12 cellular contexts compared by ENCODE assay signal in the genomic region with DNA sequence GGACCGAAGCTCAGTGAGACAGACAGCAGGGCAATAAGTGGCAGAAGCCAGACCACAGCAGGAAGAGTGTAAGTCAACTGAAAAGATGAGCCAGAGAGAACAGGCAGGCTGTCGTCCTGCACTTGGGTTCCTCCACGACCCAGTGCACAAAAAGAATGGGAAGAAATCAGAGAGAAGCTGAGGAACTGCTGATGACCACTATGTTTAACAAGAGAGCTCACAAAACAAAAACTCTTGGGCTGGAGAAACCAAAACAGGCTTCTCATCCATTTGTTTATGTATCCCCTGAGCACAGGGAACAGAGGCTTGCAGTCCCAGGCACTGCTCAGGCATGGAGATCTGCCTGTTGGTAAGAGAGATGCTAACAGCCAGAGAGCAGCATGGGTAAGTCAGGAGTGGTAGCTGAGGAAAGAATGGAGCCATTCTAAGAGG. TPM values are rescaled to one million over a fixed set of nuclear protein-coding genes. Genes with fewer than 3 reads are reported as not detected.
A peak's percentile ranks its signal among the peaks of the same experiment; 100 is the strongest.
DNase-seq lines count a peak whose midpoint lies in the region; ATAC-seq, FAIRE-seq and TF ChIP-seq lines count a peak whose summit lies in the region.
"Had no signal": no experiment of that assay in that cellular context is flagged by ENCODE, and none has a peak within 500 bp of the region (broad histone marks: within the 10 kb centered on the region; RNA-seq: fewer than 3 reads in every experiment).

No MANE protein-coding gene starts in this region.

- H3K27me3 Mint-ChIP-seq in nephron (ENCODE audit: low read depth), result no peaks in the 10 kb centered on the region

- H3K27ac ChIP-seq in heart left ventricle (peak overlapping the region; percentile 19 to 85 (median 72)), tibial nerve (peak overlapping the region in 3 of 4 donors; percentile 15 to 68 (median 67)), pancreas (no peak overlapping the region)

- peak overlapping the region in 2 of 3 experiments; percentile 47 to 51 for H3K27ac Mint-ChIP-seq in nephron

- H3K4me1 ChIP-seq in heart left ventricle (peaks cover 14 to 83% (median 59%) of the 10 kb centered on the region in 12 donors), tibial nerve (peaks cover 5 to 90% (median 36%) of the 10 kb centered on the region in 4 donors), pancreas (peaks cover 16 to 20% (median 16%) of the 10 kb centered on the region in 3 donors)
- H3K4me1 ChIP-seq: HAP-1 had no signal

- H3K36me3 Mint-ChIP-seq in nephron (ENCODE audit: low read depth), result peaks cover 44% of the 10 kb centered on the region

- peaks cover 22% of the 10 kb centered on the region for H3K4me1 Mint-ChIP-seq in nephron

- 28 to 43% (median 29%) methylated on average over 3 of the region's 3 CpGs for WGBS in heart left ventricle, 4 donors
- 41 to 43% methylated on average over 3 of the region's 3 CpGs for WGBS in tibial nerve, 2 donors
- WGBS in pancreas, 2 donors, result 55% methylated on average over 3 of the region's 3 CpGs

- H3K9me3 ChIP-seq in heart left ventricle, result no peaks in the 10 kb centered on the region
- no peaks in the 10 kb centered on the region for H3K9me3 ChIP-seq in tibial nerve
- no peaks in the 10 kb centered on the region for H3K9me3 ChIP-seq in pancreas
- H3K9me3 ChIP-seq: HAP-1 had no signal

- H3K9me3 Mint-ChIP-seq in nephron, result no peaks in the 10 kb centered on the region

- no peak overlapping the region for H3K4me3 ChIP-seq in heart left ventricle
- no peak overlapping the region for H3K4me3 ChIP-seq in tibial nerve
- H3K4me3 ChIP-seq in pancreas, result no peak overlapping the region
- H3K4me3 ChIP-seq: HAP-1 had no signal

- no peak for TF ChIP-seq EP300 in tibial nerve (IDR thresholded peaks at IDR 0.05)

- H3K27me3 ChIP-seq in heart left ventricle, result no peaks in the 10 kb centered on the region
- H3K27me3 ChIP-seq in tibial nerve, result no peaks in the 10 kb centered on the region
- H3K27me3 ChIP-seq in pancreas, result no peaks in the 10 kb centered on the region

- H3K36me3 ChIP-seq in heart left ventricle (peaks cover 0 to 77% (median 47%) of the 10 kb centered on the region in 9 donors), tibial nerve (peaks cover 0 to 55% (median 8%) of the 10 kb centered on the region in 3 donors), pancreas (peaks cover 0 to 19% (median 11%) of the 10 kb centered on the region in 3 donors)

- TF ChIP-seq CTCF in heart left ventricle (IDR thresholded peaks at IDR 0.05), result no peak
- TF ChIP-seq CTCF in nephron (IDR thresholded peaks at IDR 0.05; ENCODE audit: unreplicated experiment in 3 of 3), result no peak
- no peak for TF ChIP-seq CTCF in tibial nerve (IDR thresholded peaks at IDR 0.05)
- no peak for TF ChIP-seq CTCF in pancreas (IDR thresholded peaks at IDR 0.05)

- no peak for TF ChIP-seq POLR2A in heart left ventricle (IDR thresholded peaks at IDR 0.05)
- no peak for TF ChIP-seq POLR2A in tibial nerve (IDR thresholded peaks at IDR 0.05)

- no peak overlapping the region for H3K4me3 Mint-ChIP-seq in nephron

- no peak for DNase-seq in heart left ventricle
- DNase-seq in Right ventricle myocardium superior, result no peak
- peak; percentile 62 for DNase-seq in cerebellar cortex (ENCODE audit: low spot score)
- no peak for DNase-seq in tibial nerve (ENCODE audit: low spot score in 2 of 2)
- DNase-seq in pancreas, result no peak
- no peak for DNase-seq in NCI-H1417 (lab: John Stamatoyannopoulos, UW)
- DNase-seq: activated naive CD4-positive, alpha-beta T cell; AML-193; NCI-H2227 treated with DMSO at 0.1 percent for 48 hours had no signal

- intact Hi-C loops in heart left ventricle (cut with DNase I) (loop anchor here in 1 of 10 donors (1.0 kb wide), 1 partner anchor 25 kb away; the partner anchor contains the start of gene AKAP8), Right ventricle myocardium superior (cut with DNase I) (no loop called here), pancreas (cut with DNase I) (no loop called here)

- ATAC-seq in heart left ventricle, result no peak
- ATAC-seq in Right ventricle myocardium superior (ENCODE audit: poor library complexity), result no peak
- no peak for ATAC-seq in GM21825 (IDR thresholded peaks at IDR 0.05; ENCODE audit: unreplicated experiment)
- no peak for ATAC-seq in pancreas

- no peak for FAIRE-seq in pancreas (lab: Jason Lieb, UNC)

RNA-seq across cellular contexts. Expression of gene AKAP8L, which starts 14.0 kb away (rescaled TPM):
- total RNA-seq in heart left ventricle, result 10 to 100 TPM; 46.5 to 72.2 (median 60.1) TPM
- polyA plus RNA-seq in heart left ventricle, result 10 to 100 TPM; 43.3 to 67.5 TPM
- 74.5 TPM for total RNA-seq in Right ventricle myocardium superior
- total RNA-seq in tibial nerve, result 100 to 1,000 TPM; 170 to 248 (median 183) TPM
- 10 to 100 TPM; 32.7 to 74.8 (median 47.7) TPM for total RNA-seq in pancreas
- 100 to 1,000 TPM; 167 to 239 TPM for polyA plus RNA-seq in pancreas

RNA-seq across cellular contexts. Expression of gene AKAP8, which starts 25.2 kb away (rescaled TPM):
- total RNA-seq in heart left ventricle, result 10 to 100 TPM; 15.3 to 24.8 (median 18.9) TPM
- polyA plus RNA-seq in heart left ventricle, result 10 to 100 TPM in 1 of 2 donors, 1 to 10 TPM in 1; 9.6 to 17.5 TPM
- 20.6 TPM for total RNA-seq in Right ventricle myocardium superior
- 10 to 100 TPM; 26.4 to 58.5 (median 55.9) TPM for total RNA-seq in tibial nerve
- total RNA-seq in pancreas, result 10 to 100 TPM; 14.7 to 23.1 (median 16.5) TPM
- 10 to 100 TPM; 23.5 to 25.9 TPM for polyA plus RNA-seq in pancreas

RNA-seq across cellular contexts. Expression of gene WIZ, which starts 45.0 kb away (rescaled TPM):
- 10 to 100 TPM; 23.1 to 52.4 (median 25.7) TPM for total RNA-seq in heart left ventricle
- polyA plus RNA-seq in heart left ventricle, result 10 to 100 TPM; 19.0 to 26.2 TPM
- total RNA-seq in Right ventricle myocardium superior, result 21.9 TPM
- 100 to 1,000 TPM in 1 of 4 donors, 10 to 100 TPM in 3; 31.5 to 108 (median 46.3) TPM for total RNA-seq in tibial nerve
- total RNA-seq in pancreas, result 10 to 100 TPM; 11.0 to 20.7 (median 15.7) TPM
- polyA plus RNA-seq in pancreas, result 10 to 100 TPM; 15.5 to 23.2 TPM

RNA-seq across cellular contexts. Expression of gene RASAL3, which starts 59.5 kb away (rescaled TPM):
- total RNA-seq in heart left ventricle (1 to 10 TPM in 5 of 9 donors, under 1 TPM in 4; 0.42 to 9.1 (median 1.0) TPM), Right ventricle myocardium superior (0.65 TPM), tibial nerve (1 to 10 TPM; 2.9 to 6.6 (median 4.3) TPM), pancreas (1 to 10 TPM in 3 of 6 donors, under 1 TPM in 3; 0.83 to 4.1 (median 1.3) TPM)
- polyA plus RNA-seq in heart left ventricle (under 1 TPM; 0.60 to 0.99 TPM), pancreas (1 to 10 TPM; 1.8 to 7.5 TPM)

Comparison
In these comparisons a context has a peak if more than half of its experiments do, and no peak if none do; other contexts are left out.
1. H3K27ac ChIP-seq: peak in heart left ventricle (12 of 12) and tibial nerve (3 of 4); none in pancreas (0 of 4).